In the genomic region with DNA sequence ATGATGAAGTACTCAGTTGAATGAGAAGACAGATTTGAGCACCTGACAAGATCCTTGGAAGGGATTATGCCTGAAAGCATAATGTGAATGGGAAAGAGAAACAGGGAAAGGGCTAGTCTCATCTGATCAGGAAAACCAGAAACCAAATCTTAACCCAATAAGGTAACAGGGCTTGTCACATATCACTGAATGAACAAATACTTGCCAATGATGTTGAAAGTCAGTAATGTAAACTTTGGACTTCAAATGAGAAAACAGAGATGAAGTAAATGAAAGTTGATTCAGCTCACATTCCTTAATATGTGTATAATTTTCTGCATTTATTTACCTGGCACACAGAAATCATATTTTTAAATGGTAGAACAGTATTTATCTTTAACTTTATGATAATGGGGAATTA, we compare ENCODE assay signal across 31 cellular contexts.
"Had no signal": no experiment of that assay in that cellular context is flagged by ENCODE, and none has a peak within 500 bp of the region (broad histone marks: within the 10 kb centered on the region; RNA-seq: fewer than 3 reads in every experiment).

No MANE protein-coding gene starts in this region.

- H3K4me1 ChIP-seq: adrenal gland, body of pancreas, breast epithelium had no signal

- H3K4me3 ChIP-seq: adrenal gland, body of pancreas, breast epithelium had no signal

- H3K27ac ChIP-seq: adrenal gland, body of pancreas, brain microvascular endothelial cell, breast epithelium, VCaP had no signal

- ATAC-seq: activated CD8-positive, alpha-beta memory T cell treated with anti-CD3 and anti-CD28 coated beads, Interleukin-2, amount 10 ng/mL, durations not matched to agents 7 days and 5 days; activated CD8-positive, alpha-beta T cell treated with anti-CD3 and anti-CD28 coated beads, Interleukin-2, amount 10 ng/mL, durations not matched to agents 7 days and 5 days; activated naive CD8-positive, alpha-beta T cell treated with anti-CD3 and anti-CD28 coated beads, Interleukin-2, amount 50 U/mL, for 24 hours; body of pancreas had no signal

- H3K27me3 ChIP-seq: adrenal gland, body of pancreas, brain microvascular endothelial cell, breast epithelium had no signal

- H3K36me3 ChIP-seq: adrenal gland, brain microvascular endothelial cell, breast epithelium had no signal

- H3K9me3 ChIP-seq: adrenal gland, body of pancreas, breast epithelium had no signal

- DNase-seq: activated B cell treated with CpG ODN at 0.5 μM for 24 hours; activated CD4-positive, alpha-beta memory T cell treated with anti-CD3 and anti-CD28 coated beads, Interleukin-2, amount 10 ng/mL, durations not matched to agents 7 days and 5 days; activated CD4-positive, alpha-beta T cell treated with anti-CD3 and anti-CD28 coated beads for 4 hours; activated CD4-positive, alpha-beta T cell treated with anti-CD3 and anti-CD28 coated beads, Interleukin-2, amount 10 ng/mL, durations not matched to agents 24 days and 14 days; activated CD4-positive, alpha-beta T cell treated with anti-CD3 and anti-CD28 coated beads, Interleukin-2, amount 50 U/mL, for 48 hours; activated CD4-positive, CD25-positive, alpha-beta regulatory T cell treated with anti-CD3 and anti-CD28 coated beads, Interleukin-2, amount 50 U/mL, for 72 hours; activated CD8-positive, alpha-beta memory T cell treated with anti-CD3 and anti-CD28 coated beads for 24 hours; activated CD8-positive, alpha-beta memory T cell treated with anti-CD3 and anti-CD28 coated beads, Interleukin-2, amount 10 ng/mL, durations not matched to agents 7 days and 5 days; activated CD8-positive, alpha-beta memory T cell treated with anti-CD3 and anti-CD28 coated beads, Interleukin-2, amount 50 U/mL, for 48 hours; activated CD8-positive, alpha-beta T cell treated with anti-CD3 and anti-CD28 coated beads, Interleukin-2, amount 10 ng/mL, durations not matched to agents 7 days and 5 days; activated effector memory CD4-positive, alpha-beta T cell treated with Interleukin-2 at 50 U/mL for 16 hours; activated gamma-delta T cell; activated naive CD4-positive, alpha-beta T cell treated with anti-CD3 and anti-CD28 coated beads, Interleukin-2, amount 10 ng/mL, durations not matched to agents 7 days and 5 days; activated naive CD4-positive, alpha-beta T cell treated with Interleukin-2 at 50 U/mL for 16 hours; activated naive CD8-positive, alpha-beta T cell treated with anti-CD3 and anti-CD28 coated beads, Interleukin-2, amount 10 ng/mL, durations not matched to agents 7 days and 5 days; activated naive CD8-positive, alpha-beta T cell treated with anti-CD3 and anti-CD28 coated beads, Interleukin-2, amount 50 U/mL, for 24 hours; activated T-cell treated with anti-CD3 and anti-CD28 coated beads, Interleukin-2, amount 50 U/mL, for 24 hours; activated T-cell treated with anti-CD3 and anti-CD28 coated beads, Interleukin-2, amount 50 U/mL, for 48 hours; adrenal gland; amniotic stem cell; aorta; body of pancreas; brain microvascular endothelial cell; central memory CD4-positive, alpha-beta T cell; T-helper 1 cell; T-helper 2 cell; T-helper 9 cell had no signal

- FAIRE-seq: astrocyte, TTC549 had no signal
